28 cellular contexts compared by ENCODE assay signal in genomic region chr17:12352127-12352526, GRCh38.
"Had no signal": no experiment of that assay in that cellular context is flagged by ENCODE, and none has a peak within 500 bp of the region (broad histone marks: within the 10 kb centered on the region; RNA-seq: fewer than 3 reads in every experiment).

No MANE protein-coding gene starts in this region.

- H3K4me1 ChIP-seq: colonic mucosa, esophagus squamous epithelium, gastrocnemius medialis, heart right ventricle, left lung, lower lobe of right lung had no signal

- DNase-seq: colonic mucosa; cortex of kidney; effector CD8-positive, alpha-beta T cell; effector memory CD8-positive, alpha-beta T cell; endodermal cell; erythroblast; esophagus squamous epithelium; foreskin fibroblast; foreskin melanocyte; gastrocnemius medialis; glutamatergic neuron; head of caudate nucleus; heart right ventricle; hippocampal formation; immature natural killer cell; islet precursor cell; kidney; kidney glomerular epithelial cell; left cardiac atrium; left lung; left ventricle myocardium superior; lower lobe of right lung; mesenchymal stem cell; mucosa of descending colon had no signal

- ATAC-seq: effector memory CD8-positive, alpha-beta T cell; esophagus mucosa; gastrocnemius medialis; heart right ventricle; left cardiac atrium; left lung; left ventricle myocardium superior; lower lobe of right lung; mucosa of descending colon had no signal

- H3K27ac ChIP-seq: colonic mucosa, epithelial cell of prostate, esophagus squamous epithelium, gastrocnemius medialis, heart right ventricle, left lung, lower lobe of right lung had no signal

- H3K9me3 ChIP-seq: colonic mucosa, gastrocnemius medialis, lower lobe of right lung, mucosa of descending colon had no signal

- H3K4me1 Mint-ChIP-seq: endodermal cell, immature natural killer cell, mesothelial cell of epicardium had no signal

- H3K36me3 ChIP-seq: colonic mucosa, esophagus squamous epithelium, gastrocnemius medialis, heart right ventricle, left lung, lower lobe of right lung had no signal

- H3K36me3 Mint-ChIP-seq: immature natural killer cell, mesothelial cell of epicardium had no signal

- H3K4me3 ChIP-seq: colonic mucosa, esophagus squamous epithelium, gastrocnemius medialis, heart right ventricle, left lung, lower lobe of right lung, mucosa of descending colon had no signal

- H3K4me3 Mint-ChIP-seq: dendritic cell treated with granulocyte-macrophage colony-stimulating factor and Interleukin-4, amounts not matched to agents 40 ng/mL and 50 ng/mL, for 4 days; effector memory CD8-positive, alpha-beta T cell; endodermal cell; immature natural killer cell; mesothelial cell of epicardium had no signal

- H3K9me3 Mint-ChIP-seq: endodermal cell had no signal

- H3K27me3 ChIP-seq: colonic mucosa, esophagus squamous epithelium, gastrocnemius medialis, heart right ventricle, left lung had no signal

- H3K27me3 Mint-ChIP-seq: dendritic cell treated with granulocyte-macrophage colony-stimulating factor and Interleukin-4, amounts not matched to agents 40 ng/mL and 50 ng/mL, for 4 days; effector memory CD8-positive, alpha-beta T cell had no signal

- H3K27ac Mint-ChIP-seq: dendritic cell treated with granulocyte-macrophage colony-stimulating factor and Interleukin-4, amounts not matched to agents 40 ng/mL and 50 ng/mL, for 4 days; effector memory CD8-positive, alpha-beta T cell; endodermal cell; immature natural killer cell; mesothelial cell of epicardium had no signal
